ENCODE assay signal across 1 cellular context in the genomic region with DNA sequence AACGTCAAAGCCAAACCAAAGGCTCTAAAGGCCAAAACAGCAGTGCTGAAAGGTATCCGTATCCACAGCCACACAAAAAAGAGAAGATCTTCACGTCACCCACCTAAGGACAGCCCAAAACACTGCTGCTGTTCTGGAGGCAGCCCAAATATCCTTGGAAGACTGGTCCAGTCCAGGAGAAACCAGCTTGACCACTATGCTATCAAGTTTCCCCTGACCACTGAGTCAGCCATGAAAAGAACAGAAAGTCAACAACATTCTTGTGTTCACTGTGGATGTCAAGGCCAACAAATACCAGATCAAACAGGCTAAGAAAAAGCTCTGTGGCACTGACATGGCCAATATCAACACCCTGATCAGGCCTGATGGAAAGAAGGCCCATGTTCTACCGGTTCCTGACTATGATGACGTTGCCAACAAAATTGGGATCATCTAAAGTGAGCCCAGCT.
TF ChIP-seq lines count a peak whose summit lies in the region.

No MANE protein-coding gene starts in this region.

TF ChIP-seq in HepG2, 621 proteins besides CTCF, POLR2A, EP300 and RAD21 (continued from another document and continues in another):
- TF ChIP-seq ZBTB46 (CRISPR knock-in tag; IDR thresholded peaks at IDR 0.05; ENCODE audit: borderline replicate concordance) (no peak), HNF1B (CRISPR knock-in tag; IDR thresholded peaks at IDR 0.05) (peak; percentile 90), KLF6 (CRISPR knock-in tag; IDR thresholded peaks at IDR 0.05) (no peak), HOXD1 (CRISPR knock-in tag; IDR thresholded peaks at IDR 0.05) (0 out of 2 replicates have a peak, but pooled peaks have one; percentile 20), AGO2 (optimal IDR thresholded peaks at IDR 0.05; ENCODE audit: low read depth, low read length) (no peak), RBFOX2 (IDR thresholded peaks at IDR 0.05; ENCODE audit: low read depth, low read length) (no peak), SP1 (IDR thresholded peaks at IDR 0.05) (no peak), SP1 (CRISPR knock-in tag; IDR thresholded peaks at IDR 0.05) (no peak), HHEX (CRISPR knock-in tag; IDR thresholded peaks at IDR 0.05) (peak; percentile 68; the same call in 1 of the 2 replicates), HOXA5 (CRISPR knock-in tag; IDR thresholded peaks at IDR 0.05) (no peak), ZIK1 (CRISPR knock-in tag; IDR thresholded peaks at IDR 0.05; ENCODE audit: borderline replicate concordance, low read depth) (no peak), MLLT10 (CRISPR knock-in tag; IDR thresholded peaks at IDR 0.05) (no peak), MYNN (CRISPR knock-in tag; IDR thresholded peaks at IDR 0.05; ENCODE audit: low read depth) (no peak), ZNF496 (CRISPR knock-in tag; IDR thresholded peaks at IDR 0.05; ENCODE audit: insufficient replicate concordance) (no peak), NCOA1 (CRISPR knock-in tag; IDR thresholded peaks at IDR 0.05) (no peak), NR3C1 (CRISPR knock-in tag; IDR thresholded peaks at IDR 0.05) (no peak), JUNB (CRISPR knock-in tag; IDR thresholded peaks at IDR 0.05; ENCODE audit: borderline replicate concordance) (peak; percentile 73; the same call in 1 of the 2 replicates), WIZ (CRISPR knock-in tag; IDR thresholded peaks at IDR 0.05) (no peak), SYNCRIP (IDR thresholded peaks at IDR 0.05; ENCODE audit: insufficient read depth, low read depth, low read length) (no peak), SKI (IDR thresholded peaks at IDR 0.05; ENCODE audit: partially characterized antibody) (peak; percentile 57), ELF3 (CRISPR knock-in tag; IDR thresholded peaks at IDR 0.05) (peak; percentile 73), ZNF317 (CRISPR knock-in tag; IDR thresholded peaks at IDR 0.05) (peak; percentile 55; the same call in 1 of the 2 replicates), SPEN (CRISPR knock-in tag; IDR thresholded peaks at IDR 0.05; ENCODE audit: low read depth) (peak; percentile 67; the same call in 1 of the 2 replicates), ZKSCAN5 (CRISPR knock-in tag; IDR thresholded peaks at IDR 0.05) (no peak), MXI1 (IDR thresholded peaks at IDR 0.05; ENCODE audit: borderline replicate concordance, low read depth, low read length) (peak; percentile 27; the same call in 1 of the 3 replicates), ZFP90 (CRISPR knock-in tag; IDR thresholded peaks at IDR 0.05; ENCODE audit: borderline replicate concordance) (peak; percentile 96), ZNF652 (CRISPR knock-in tag; IDR thresholded peaks at IDR 0.05; ENCODE audit: borderline replicate concordance, low read depth) (no peak), KLF11 (CRISPR knock-in tag; IDR thresholded peaks at IDR 0.05) (no peak), GATAD2A (CRISPR knock-in tag; IDR thresholded peaks at IDR 0.05) (peak; percentile 97), ZNF414 (CRISPR knock-in tag; IDR thresholded peaks at IDR 0.05) (peak; percentile 58; the same call in 1 of the 2 replicates), ZNF713 (CRISPR knock-in tag; IDR thresholded peaks at IDR 0.05) (no peak), NFKB2 (CRISPR knock-in tag; IDR thresholded peaks at IDR 0.05; ENCODE audit: borderline replicate concordance) (no peak), TFE3 (CRISPR knock-in tag; IDR thresholded peaks at IDR 0.05) (peak; percentile 70), ZKSCAN1 (IDR thresholded peaks at IDR 0.05; ENCODE audit: low read length) (peak; percentile 45; the same call in 1 of the 2 replicates), ZNF768 (CRISPR knock-in tag; IDR thresholded peaks at IDR 0.05) (no peak), ZNF747 (CRISPR knock-in tag; IDR thresholded peaks at IDR 0.05; ENCODE audit: borderline replicate concordance) (no peak), ZNF7 (CRISPR knock-in tag; IDR thresholded peaks at IDR 0.05) (no peak), HINFP (CRISPR knock-in tag; IDR thresholded peaks at IDR 0.05; ENCODE audit: low read depth) (0 out of 2 replicates have a peak, but pooled peaks have one; percentile 4), ARID2 (CRISPR knock-in tag; IDR thresholded peaks at IDR 0.05; ENCODE audit: borderline replicate concordance) (no peak), NR2F2 (IDR thresholded peaks at IDR 0.05; ENCODE audit: borderline replicate concordance, low read depth) (peak; percentile 72; the same call in 1 of the 2 replicates)
- TF ChIP-seq, protein P1, sequence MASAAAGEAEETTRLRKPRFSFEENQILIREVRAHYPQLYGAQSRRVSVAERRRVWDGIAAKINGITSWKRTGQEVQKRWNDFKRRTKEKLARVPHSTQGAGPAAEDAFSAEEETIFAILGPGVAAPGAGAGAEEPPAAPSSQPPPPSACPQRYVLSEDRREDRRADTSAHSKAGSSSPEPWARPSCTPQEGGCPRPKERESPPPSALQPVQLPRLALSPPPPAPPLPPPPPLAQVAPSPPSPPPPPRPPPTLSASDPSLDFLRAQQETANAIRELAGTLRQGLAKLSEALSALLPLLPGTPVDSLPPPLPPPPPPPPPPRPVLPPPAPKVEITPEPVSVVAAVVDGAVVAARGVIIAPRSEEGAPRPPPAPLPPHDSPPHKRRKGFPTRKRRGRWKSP (CRISPR knock-in tag; IDR thresholded peaks at IDR 0.05): 0 out of 2 replicates have a peak, but pooled peaks have one; percentile 47
- TF ChIP-seq, protein P2, sequence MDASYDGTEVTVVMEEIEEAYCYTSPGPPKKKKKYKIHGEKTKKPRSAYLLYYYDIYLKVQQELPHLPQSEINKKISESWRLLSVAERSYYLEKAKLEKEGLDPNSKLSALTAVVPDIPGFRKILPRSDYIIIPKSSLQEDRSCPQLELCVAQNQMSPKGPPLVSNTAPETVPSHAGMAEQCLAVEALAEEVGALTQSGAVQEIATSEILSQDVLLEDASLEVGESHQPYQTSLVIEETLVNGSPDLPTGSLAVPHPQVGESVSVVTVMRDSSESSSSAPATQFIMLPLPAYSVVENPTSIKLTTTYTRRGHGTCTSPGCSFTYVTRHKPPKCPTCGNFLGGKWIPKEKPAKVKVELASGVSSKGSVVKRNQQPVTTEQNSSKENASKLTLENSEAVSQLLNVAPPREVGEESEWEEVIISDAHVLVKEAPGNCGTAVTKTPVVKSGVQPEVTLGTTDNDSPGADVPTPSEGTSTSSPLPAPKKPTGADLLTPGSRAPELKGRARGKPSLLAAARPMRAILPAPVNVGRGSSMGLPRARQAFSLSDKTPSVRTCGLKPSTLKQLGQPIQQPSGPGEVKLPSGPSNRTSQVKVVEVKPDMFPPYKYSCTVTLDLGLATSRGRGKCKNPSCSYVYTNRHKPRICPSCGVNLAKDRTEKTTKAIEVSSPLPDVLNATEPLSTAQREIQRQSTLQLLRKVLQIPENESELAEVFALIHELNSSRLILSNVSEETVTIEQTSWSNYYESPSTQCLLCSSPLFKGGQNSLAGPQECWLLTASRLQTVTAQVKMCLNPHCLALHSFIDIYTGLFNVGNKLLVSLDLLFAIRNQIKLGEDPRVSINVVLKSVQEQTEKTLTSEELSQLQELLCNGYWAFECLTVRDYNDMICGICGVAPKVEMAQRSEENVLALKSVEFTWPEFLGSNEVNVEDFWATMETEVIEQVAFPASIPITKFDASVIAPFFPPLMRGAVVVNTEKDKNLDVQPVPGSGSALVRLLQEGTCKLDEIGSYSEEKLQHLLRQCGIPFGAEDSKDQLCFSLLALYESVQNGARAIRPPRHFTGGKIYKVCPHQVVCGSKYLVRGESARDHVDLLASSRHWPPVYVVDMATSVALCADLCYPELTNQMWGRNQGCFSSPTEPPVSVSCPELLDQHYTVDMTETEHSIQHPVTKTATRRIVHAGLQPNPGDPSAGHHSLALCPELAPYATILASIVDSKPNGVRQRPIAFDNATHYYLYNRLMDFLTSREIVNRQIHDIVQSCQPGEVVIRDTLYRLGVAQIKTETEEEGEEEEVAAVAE (CRISPR knock-in tag; IDR thresholded peaks at IDR 0.05; ENCODE audit: borderline replicate concordance): peak; percentile 58; the same call in 1 of the 2 replicates
- TF ChIP-seq, protein P3, sequence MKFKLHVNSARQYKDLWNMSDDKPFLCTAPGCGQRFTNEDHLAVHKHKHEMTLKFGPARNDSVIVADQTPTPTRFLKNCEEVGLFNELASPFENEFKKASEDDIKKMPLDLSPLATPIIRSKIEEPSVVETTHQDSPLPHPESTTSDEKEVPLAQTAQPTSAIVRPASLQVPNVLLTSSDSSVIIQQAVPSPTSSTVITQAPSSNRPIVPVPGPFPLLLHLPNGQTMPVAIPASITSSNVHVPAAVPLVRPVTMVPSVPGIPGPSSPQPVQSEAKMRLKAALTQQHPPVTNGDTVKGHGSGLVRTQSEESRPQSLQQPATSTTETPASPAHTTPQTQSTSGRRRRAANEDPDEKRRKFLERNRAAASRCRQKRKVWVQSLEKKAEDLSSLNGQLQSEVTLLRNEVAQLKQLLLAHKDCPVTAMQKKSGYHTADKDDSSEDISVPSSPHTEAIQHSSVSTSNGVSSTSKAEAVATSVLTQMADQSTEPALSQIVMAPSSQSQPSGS (CRISPR knock-in tag; IDR thresholded peaks at IDR 0.05): peak; percentile 64
- TF ChIP-seq, protein P4, sequence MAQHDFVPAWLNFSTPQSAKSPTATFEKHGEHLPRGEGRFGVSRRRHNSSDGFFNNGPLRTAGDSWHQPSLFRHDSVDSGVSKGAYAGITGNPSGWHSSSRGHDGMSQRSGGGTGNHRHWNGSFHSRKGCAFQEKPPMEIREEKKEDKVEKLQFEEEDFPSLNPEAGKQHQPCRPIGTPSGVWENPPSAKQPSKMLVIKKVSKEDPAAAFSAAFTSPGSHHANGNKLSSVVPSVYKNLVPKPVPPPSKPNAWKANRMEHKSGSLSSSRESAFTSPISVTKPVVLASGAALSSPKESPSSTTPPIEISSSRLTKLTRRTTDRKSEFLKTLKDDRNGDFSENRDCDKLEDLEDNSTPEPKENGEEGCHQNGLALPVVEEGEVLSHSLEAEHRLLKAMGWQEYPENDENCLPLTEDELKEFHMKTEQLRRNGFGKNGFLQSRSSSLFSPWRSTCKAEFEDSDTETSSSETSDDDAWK (CRISPR knock-in tag; IDR thresholded peaks at IDR 0.05): no peak
- TF ChIP-seq, protein P5, sequence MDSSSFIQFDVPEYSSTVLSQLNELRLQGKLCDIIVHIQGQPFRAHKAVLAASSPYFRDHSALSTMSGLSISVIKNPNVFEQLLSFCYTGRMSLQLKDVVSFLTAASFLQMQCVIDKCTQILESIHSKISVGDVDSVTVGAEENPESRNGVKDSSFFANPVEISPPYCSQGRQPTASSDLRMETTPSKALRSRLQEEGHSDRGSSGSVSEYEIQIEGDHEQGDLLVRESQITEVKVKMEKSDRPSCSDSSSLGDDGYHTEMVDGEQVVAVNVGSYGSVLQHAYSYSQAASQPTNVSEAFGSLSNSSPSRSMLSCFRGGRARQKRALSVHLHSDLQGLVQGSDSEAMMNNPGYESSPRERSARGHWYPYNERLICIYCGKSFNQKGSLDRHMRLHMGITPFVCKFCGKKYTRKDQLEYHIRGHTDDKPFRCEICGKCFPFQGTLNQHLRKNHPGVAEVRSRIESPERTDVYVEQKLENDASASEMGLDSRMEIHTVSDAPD (CRISPR knock-in tag; IDR thresholded peaks at IDR 0.05): peak; percentile 79; the same call in 1 of the 2 replicates
